In the genomic region with DNA sequence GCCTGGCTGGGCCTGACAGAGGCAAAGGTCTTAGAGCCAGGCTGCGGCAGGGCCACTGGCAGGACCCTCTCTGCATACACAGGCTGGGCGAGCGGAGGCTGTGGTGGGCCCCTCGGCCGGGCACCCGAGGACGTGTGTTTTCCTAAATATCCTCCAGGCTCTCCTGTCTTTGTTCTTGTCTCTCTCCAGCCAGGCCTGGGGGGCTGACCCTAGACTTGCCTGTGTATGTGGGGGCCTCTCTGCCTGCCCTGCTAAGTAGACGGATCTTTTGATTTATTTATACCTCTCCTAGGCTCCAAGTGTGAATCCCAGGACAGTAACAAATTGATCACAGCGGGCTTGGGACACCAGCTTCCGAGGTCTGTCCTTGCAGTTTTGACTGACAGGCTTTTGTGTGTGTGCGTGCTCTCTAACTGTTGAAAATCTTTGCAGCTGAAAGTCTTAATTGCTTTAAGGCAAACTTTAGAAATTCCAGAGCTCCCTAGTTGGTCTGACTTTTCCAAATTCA, we compare ENCODE assay signal across 8 cellular contexts. TPM values are rescaled to one million over a fixed set of nuclear protein-coding genes. Genes with fewer than 3 reads are reported as not detected.
DNase-seq lines count a peak whose midpoint lies in the region; ATAC-seq and TF ChIP-seq lines count a peak whose summit lies in the region.

No MANE protein-coding gene starts in this region.

- peaks cover 4% of the 10 kb centered on the region for H3K27me3 ChIP-seq in CD8-positive, alpha-beta T cell (ENCODE audit: insufficient read depth, low read length)
- H3K27me3 ChIP-seq in dorsolateral prefrontal cortex = no peaks in the 10 kb centered on the region

- peak overlapping the region; percentile 32 for H3K27ac Mint-ChIP-seq in CD8-positive, alpha-beta T cell
- H3K27ac Mint-ChIP-seq in naive B cell = peak overlapping the region; percentile 70 to 98 (median 90)

- H3K27me3 Mint-ChIP-seq in CD8-positive, alpha-beta T cell (ENCODE audit: low read depth) = peaks cover 37% of the 10 kb centered on the region
- no peaks in the 10 kb centered on the region for H3K27me3 Mint-ChIP-seq in naive B cell

- no peak for DNase-seq in CD8-positive, alpha-beta T cell
- DNase-seq in NB4 (ENCODE audit: low read depth) (peak; percentile 44), dorsolateral prefrontal cortex (no peak), naive B cell (no peak), MV-4-11 (lab: John Stamatoyannopoulos, UW) (no peak), NK-92 (lab: John Stamatoyannopoulos, UW; ENCODE audit: unreplicated experiment) (no peak), DMS79 treated with DMSO at 0.1 percent for 48 hours (lab: John Stamatoyannopoulos, UW) (no peak)

- H3K4me1 Mint-ChIP-seq in CD8-positive, alpha-beta T cell (ENCODE audit: low read depth) = peaks cover 18% of the 10 kb centered on the region
- H3K4me1 Mint-ChIP-seq in naive B cell = peaks cover 64 to 81% (median 77%) of the 10 kb centered on the region in 3 donors

- no peaks in the 10 kb centered on the region for H3K9me3 Mint-ChIP-seq in CD8-positive, alpha-beta T cell
- H3K9me3 Mint-ChIP-seq in naive B cell = no peaks in the 10 kb centered on the region

- no peak for TF ChIP-seq CTCF in CD8-positive, alpha-beta T cell (IDR thresholded peaks at IDR 0.05)
- TF ChIP-seq CTCF in NB4 (IDR thresholded peaks at IDR 0.05; ENCODE audit: low read depth, low read length) (no peak), dorsolateral prefrontal cortex (IDR thresholded peaks at IDR 0.05 in 54 of 56, conservative IDR thresholded peaks at IDR 0.05 in 2 of 56; ENCODE audit: low read depth in 1 of 56, partially characterized antibody in 56 of 56) (no peak)

- CTCF ChIA-PET in CD8-positive, alpha-beta T cell (lab: Charles Lee) = no interaction called here

- H3K9me3 ChIP-seq in CD8-positive, alpha-beta T cell (ENCODE audit: low read length) = no peaks in the 10 kb centered on the region

- intact Hi-C loops in CD8-positive, alpha-beta T cell (cut with DNase I, micrococcal nuclease) = no loop called here
- intact Hi-C loops in dorsolateral prefrontal cortex (cut with DNase I) = loop anchor here in 1 of 2 donors (5.0 kb wide), 1 partner anchor 37 kb away; no protein-coding TSS in a partner anchor

- no peaks in the 10 kb centered on the region for H3K36me3 Mint-ChIP-seq in CD8-positive, alpha-beta T cell
- no peaks in the 10 kb centered on the region for H3K36me3 Mint-ChIP-seq in naive B cell

- peak overlapping the region; percentile 92 for H3K4me3 Mint-ChIP-seq in CD8-positive, alpha-beta T cell
- peak overlapping the region; percentile 92 to 98 (median 96) for H3K4me3 Mint-ChIP-seq in naive B cell

- H3K4me3 ChIP-seq in CD8-positive, alpha-beta T cell (ENCODE audit: low read depth, low read length) = peak overlapping the region; percentile 48
- H3K4me3 ChIP-seq in NB4 (ENCODE audit: low read depth, low read length) (peak overlapping the region; percentile 88), dorsolateral prefrontal cortex (peak overlapping the region; percentile 59 to 91 (median 75))

- ATAC-seq in CD8-positive, alpha-beta T cell = no peak
- ATAC-seq in naive B cell (ENCODE audit: low read depth in 2 of 2) (no peak), HG02678 (IDR thresholded peaks at IDR 0.05; ENCODE audit: unreplicated experiment) (no peak)

- H3K27ac ChIP-seq in CD8-positive, alpha-beta T cell (ENCODE audit: low read depth, low read length) = no peak overlapping the region
- peak overlapping the region in 57 of 59 donors; percentile 0 to 95 (median 81) for H3K27ac ChIP-seq in dorsolateral prefrontal cortex

- POLR2A ChIA-PET in CD8-positive, alpha-beta T cell (lab: Charles Lee) = no interaction called here

- H3K4me1 ChIP-seq in CD8-positive, alpha-beta T cell (ENCODE audit: insufficient read depth, low read length) = no peaks in the 10 kb centered on the region

- H3K36me3 ChIP-seq in CD8-positive, alpha-beta T cell (ENCODE audit: insufficient read depth, low read length) = no peaks in the 10 kb centered on the region

- no peak for TF ChIP-seq POLR2A in NB4 (IDR thresholded peaks at IDR 0.05; ENCODE audit: extremely low read depth, insufficient read length)

RNA-seq across cellular contexts. Expression of a gene that starts 1.1 kb away (rescaled TPM):
- total RNA-seq in CD8-positive, alpha-beta T cell = 1 to 10 TPM; 2.0 to 2.5 TPM
- 100 to 1,000 TPM in 3 of 120 experiments, 10 to 100 TPM in 117; 31.2 to 112 (median 51.6) TPM for total RNA-seq in dorsolateral prefrontal cortex
- 10 to 100 TPM in 2 of 6 donors, 1 to 10 TPM in 4; 4.5 to 15.2 (median 8.0) TPM for polyA plus RNA-seq in naive B cell (ENCODE audit: low read depth in 6 of 6)

Comparison
In these comparisons a context has a peak if more than half of its experiments do, and no peak if none do; other contexts are left out.
1. RNA of a gene that starts 1.1 kb away (total RNA-seq): 31.2 to 112 TPM in dorsolateral prefrontal cortex; 2.0 to 2.5 TPM in CD8-positive, alpha-beta T cell; every median in the first group is over 4 times any median in the second.
2. Peak in every context shown above with its lines, with median percentiles within 50 percentile points of each other: H3K4me3 ChIP-seq.